In the genomic region with DNA sequence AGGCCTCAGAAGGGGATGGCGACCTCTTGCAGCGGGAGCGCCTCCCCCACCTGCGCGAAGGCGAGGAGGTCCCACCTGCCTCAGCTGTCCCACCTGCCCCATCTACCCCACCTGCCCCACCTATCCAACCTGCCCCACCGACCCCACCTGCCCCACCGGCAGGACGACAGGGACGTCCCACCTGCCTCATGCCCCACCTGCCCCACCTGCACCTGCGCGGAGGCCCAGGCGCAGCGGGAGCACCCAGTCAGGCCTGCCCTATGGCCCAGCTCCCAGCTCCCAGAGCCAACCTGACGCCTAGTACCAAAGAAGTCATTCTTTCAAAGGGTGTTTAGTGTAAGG, we compare ENCODE assay signal across 1 cellular context.
TF ChIP-seq lines count a peak whose summit lies in the region.

No MANE protein-coding gene starts in this region.

TF ChIP-seq in HepG2, 621 proteins besides CTCF, POLR2A, EP300 and RAD21 (continued from another document):
- TF ChIP-seq, protein P1, sequence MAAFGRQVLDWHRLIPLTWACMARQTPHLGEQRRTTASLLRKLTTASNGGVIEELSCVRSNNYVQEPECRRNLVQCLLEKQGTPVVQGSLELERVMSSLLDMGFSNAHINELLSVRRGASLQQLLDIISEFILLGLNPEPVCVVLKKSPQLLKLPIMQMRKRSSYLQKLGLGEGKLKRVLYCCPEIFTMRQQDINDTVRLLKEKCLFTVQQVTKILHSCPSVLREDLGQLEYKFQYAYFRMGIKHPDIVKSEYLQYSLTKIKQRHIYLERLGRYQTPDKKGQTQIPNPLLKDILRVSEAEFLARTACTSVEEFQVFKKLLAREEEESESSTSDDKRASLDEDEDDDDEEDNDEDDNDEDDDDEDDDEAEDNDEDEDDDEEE (CRISPR knock-in tag; IDR thresholded peaks at IDR 0.05) = no peak
- TF ChIP-seq SMARCE1 (IDR thresholded peaks at IDR 0.05; ENCODE audit: borderline replicate concordance) = no peak
